ENCODE assay signal across 9 cellular contexts in the genomic region with DNA sequence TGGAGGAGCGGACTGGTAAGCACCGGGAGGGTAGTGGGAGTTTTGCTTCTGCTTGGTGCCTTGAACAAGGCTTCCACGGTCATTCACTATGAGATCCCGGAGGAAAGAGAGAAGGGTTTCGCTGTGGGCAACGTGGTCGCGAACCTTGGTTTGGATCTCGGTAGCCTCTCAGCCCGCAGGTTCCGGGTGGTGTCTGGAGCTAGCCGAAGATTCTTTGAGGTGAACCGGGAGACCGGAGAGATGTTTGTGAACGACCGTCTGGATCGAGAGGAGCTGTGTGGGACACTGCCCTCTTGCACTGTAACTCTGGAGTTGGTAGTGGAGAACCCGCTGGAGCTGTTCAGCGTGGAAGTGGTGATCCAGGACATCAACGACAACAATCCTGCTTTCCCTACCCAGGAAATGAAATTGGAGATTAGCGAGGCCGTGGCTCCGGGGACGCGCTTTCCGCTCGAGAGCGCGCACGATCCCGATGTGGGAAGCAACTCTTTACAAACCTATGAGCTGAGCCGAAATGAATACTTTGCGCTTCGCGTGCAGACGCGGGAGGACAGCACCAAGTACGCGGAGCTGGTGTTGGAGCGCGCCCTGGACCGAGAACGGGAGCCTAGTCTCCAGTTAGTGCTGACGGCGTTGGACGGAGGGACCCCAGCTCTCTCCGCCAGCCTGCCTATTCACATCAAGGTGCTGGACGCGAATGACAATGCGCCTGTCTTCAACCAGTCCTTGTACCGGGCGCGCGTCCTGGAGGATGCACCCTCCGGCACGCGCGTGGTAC. TPM values are rescaled to one million over a fixed set of nuclear protein-coding genes. Genes with fewer than 3 reads are reported as not detected.
DNase-seq lines count a peak whose midpoint lies in the region; ATAC-seq and TF ChIP-seq lines count a peak whose summit lies in the region.
"Had no signal": no experiment of that assay in that cellular context is flagged by ENCODE, and none has a peak within 500 bp of the region (broad histone marks: within the 10 kb centered on the region; RNA-seq: fewer than 3 reads in every experiment).

No MANE protein-coding gene starts in this region.

- H3K4me3 ChIP-seq in BLaER1 (peak overlapping the region; percentile 79), Peyer's patch (peak overlapping the region; percentile 47 to 65 (median 54)), tibial nerve (peak overlapping the region; percentile 29 to 60 (median 46))

- H3K4me1 ChIP-seq in BLaER1 (peaks cover 47% of the 10 kb centered on the region), Peyer's patch (peaks cover 0 to 23% (median 5%) of the 10 kb centered on the region in 4 donors), tibial nerve (peaks cover 3 to 49% (median 26%) of the 10 kb centered on the region in 4 donors)

- no peaks in the 10 kb centered on the region for H3K36me3 Mint-ChIP-seq in memory B cell

- ATAC-seq in GM18873 (IDR thresholded peaks at IDR 0.05; ENCODE audit: low FRiP score, unreplicated experiment) (peak; percentile 19), HG03175 (IDR thresholded peaks at IDR 0.05; ENCODE audit: unreplicated experiment) (peak; percentile 24), memory B cell (ENCODE audit: low read depth) (peak; percentile 31)

- peak overlapping the region; percentile 84 for H3K4me2 ChIP-seq in BLaER1

- H3K4me1 Mint-ChIP-seq in memory B cell = peaks cover 16% of the 10 kb centered on the region

- H3K27ac Mint-ChIP-seq in memory B cell = peak overlapping the region; percentile 70

- H3K27ac ChIP-seq in BLaER1 = peak overlapping the region; percentile 61
- peak overlapping the region; percentile 56 to 79 (median 70) for H3K27ac ChIP-seq in Peyer's patch
- H3K27ac ChIP-seq in tibial nerve = peak overlapping the region; percentile 57 to 88 (median 78)

- H3K4me3 Mint-ChIP-seq in memory B cell = peak overlapping the region; percentile 92

- no peak for TF ChIP-seq CTCF in Peyer's patch (IDR thresholded peaks at IDR 0.05)
- no peak for TF ChIP-seq CTCF in tibial nerve (IDR thresholded peaks at IDR 0.05)

- H3K27me3 ChIP-seq in BLaER1 (peaks cover 28% of the 10 kb centered on the region), Peyer's patch (no peaks in the 10 kb centered on the region), tibial nerve (no peaks in the 10 kb centered on the region)

- peaks cover 19% of the 10 kb centered on the region for H4K20me1 ChIP-seq in BLaER1

- peak overlapping the region; percentile 81 for H3K9ac ChIP-seq in BLaER1

- peak; percentile 18 to 68 (median 61) for DNase-seq in Peyer's patch
- DNase-seq in ecto neural progenitor cell (ENCODE audit: low spot score) = peak; percentile 69
- DNase-seq in memory B cell (ENCODE audit: low spot score in 2 of 2) = no peak
- DNase-seq in tibial nerve (ENCODE audit: low spot score in 2 of 2) = peak; percentile 41 to 50
- DNase-seq in activated effector memory CD4-positive, alpha-beta T cell treated with anti-CD3 and anti-CD28 coated beads, Interleukin-2, amount 50 U/mL, for 16 hours = no peak

- H3K27me3 Mint-ChIP-seq in memory B cell = peaks cover 21% of the 10 kb centered on the region

- TF ChIP-seq EP300 in tibial nerve (IDR thresholded peaks at IDR 0.05) = peak in 1 of 2 donors; percentile 4

- TF ChIP-seq POLR2A in Peyer's patch (IDR thresholded peaks at IDR 0.05) (no peak), tibial nerve (IDR thresholded peaks at IDR 0.05) (peak in 1 of 2 donors; percentile 7)

- H3K36me3 ChIP-seq in BLaER1 = peaks cover under 1% of the 10 kb centered on the region; the same call in 1 of the 2 replicates
- H3K36me3 ChIP-seq in Peyer's patch = no peaks in the 10 kb centered on the region
- H3K36me3 ChIP-seq in tibial nerve = peaks cover 0 to 1% (median 0%) of the 10 kb centered on the region in 3 donors

- H3K9me3 ChIP-seq in BLaER1 (no peaks in the 10 kb centered on the region), Peyer's patch (no peaks in the 10 kb centered on the region), tibial nerve (no peaks in the 10 kb centered on the region)

- WGBS in tibial nerve, 2 donors = 1 to 2% methylated on average over 55 to 58 of the region's 58 CpGs

- no peaks in the 10 kb centered on the region for H3K9me3 Mint-ChIP-seq in memory B cell

RNA-seq across cellular contexts. Expression of a gene that starts 0.6 kb away (rescaled TPM):
- total RNA-seq in Peyer's patch (10 to 100 TPM; 10.2 to 29.7 (median 16.7) TPM), tibial nerve (10 to 100 TPM; 40.4 to 77.7 (median 56.3) TPM)
- total RNA-seq: T-helper 1 cell treated with Interleukin-12 subunit alpha and Interleukin-12 subunit beta and Interleukin-4 antibody, amounts not matched to agents 30 ng/mL and 1 ng/mL, for 36 hours had no signal

RNA-seq across cellular contexts. Expression of a gene that starts 8.5 kb away (rescaled TPM):
- total RNA-seq in Peyer's patch (10 to 100 TPM in 1 of 4 donors, 1 to 10 TPM in 3; 1.7 to 11.3 (median 5.3) TPM), tibial nerve (10 to 100 TPM in 1 of 4 donors, 1 to 10 TPM in 3; 3.3 to 11.7 (median 5.1) TPM)
- total RNA-seq: T-helper 1 cell treated with Interleukin-12 subunit alpha and Interleukin-12 subunit beta and Interleukin-4 antibody, amounts not matched to agents 30 ng/mL and 1 ng/mL, for 36 hours had no signal

RNA-seq across cellular contexts. Expression of a gene that starts 12.6 kb away (rescaled TPM):
- total RNA-seq in Peyer's patch (1 to 10 TPM in 1 of 4 donors, under 1 TPM in 2, not detected in 1; 0.67 to 1.4 (median 0.95) TPM), tibial nerve (1 to 10 TPM; 3.1 to 5.9 (median 3.8) TPM)
- total RNA-seq: T-helper 1 cell treated with Interleukin-12 subunit alpha and Interleukin-12 subunit beta and Interleukin-4 antibody, amounts not matched to agents 30 ng/mL and 1 ng/mL, for 36 hours had no signal

RNA-seq across cellular contexts. Expression of a gene that starts 46.0 kb away (rescaled TPM):
- total RNA-seq in Peyer's patch (10 to 100 TPM in 1 of 4 donors, 1 to 10 TPM in 3; 1.4 to 12.4 (median 4.7) TPM), tibial nerve (10 to 100 TPM in 2 of 4 donors, 1 to 10 TPM in 2; 7.9 to 19.8 (median 10.1) TPM)

RNA-seq across cellular contexts. Expression of a gene that starts 55.5 kb away (rescaled TPM):
- 1 to 10 TPM; 1.1 to 5.0 (median 2.4) TPM for total RNA-seq in Peyer's patch
- 1 to 10 TPM; 8.3 to 9.3 (median 8.9) TPM for total RNA-seq in tibial nerve

Comparison
In these comparisons a context has a peak if more than half of its experiments do, and no peak if none do; other contexts are left out.
1. DNase-seq: peak in Peyer's patch (3 of 3), ecto neural progenitor cell (single experiment) and tibial nerve (2 of 2); none in memory B cell (0 of 2) and activated effector memory CD4-positive, alpha-beta T cell treated with anti-CD3 and anti-CD28 coated beads, Interleukin-2, amount 50 U/mL, for 16 hours (single experiment).
2. Peak in every context shown above with its lines, with median percentiles within 50 percentile points of each other: H3K27ac ChIP-seq, H3K4me3 ChIP-seq and ATAC-seq.